ENCODE assay signal across 16 cellular contexts in the genomic region with DNA sequence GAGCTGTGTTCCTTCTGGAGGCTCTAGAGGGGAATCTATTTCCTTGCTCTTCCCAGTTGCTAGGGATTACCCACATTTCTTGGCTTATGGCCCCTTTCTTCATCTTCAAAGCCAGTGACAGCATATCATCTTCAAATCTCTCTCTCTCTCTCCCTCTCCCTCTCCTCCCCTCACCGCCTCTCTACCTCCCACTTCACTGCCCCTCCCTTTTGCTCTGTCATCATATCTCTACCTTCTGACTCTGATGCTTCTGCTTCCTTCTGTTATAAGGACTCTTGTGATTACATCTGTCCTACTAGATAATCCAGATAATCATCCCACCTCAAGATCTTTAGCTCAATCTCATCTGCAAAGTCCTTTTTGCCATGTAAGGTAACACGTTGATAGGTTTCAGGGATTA.
A peak's percentile ranks its signal among the peaks of the same experiment; 100 is the strongest.
DNase-seq lines count a peak whose midpoint lies in the region; ATAC-seq lines count a peak whose summit lies in the region.
"Had no signal": no experiment of that assay in that cellular context is flagged by ENCODE, and none has a peak within 500 bp of the region (broad histone marks: within the 10 kb centered on the region; RNA-seq: fewer than 3 reads in every experiment).

No MANE protein-coding gene starts in this region.

- no peaks in the 10 kb centered on the region for H3K9me3 ChIP-seq in CD8-positive, alpha-beta memory T cell (ENCODE audit: low read length)
- H3K9me3 ChIP-seq in SJCRH30 (replicated peaks): no peaks in the 10 kb centered on the region
- H3K9me3 ChIP-seq: neutrophil, thyroid gland had no signal

- H3K4me3 Mint-ChIP-seq in CD8-positive, alpha-beta memory T cell: peak overlapping the region; percentile 27 to 83 (median 59)
- peak overlapping the region; percentile 58 for H3K4me3 Mint-ChIP-seq in activated T-helper 2 cell treated with anti-CD3 and anti-CD28 coated beads, Interferon-gamma antibody, Interleukin-2, Interleukin-4, amounts not matched to agents 10 μg/mL and 5 μg/mL and 100 μg/mL, durations not matched to agents 14 hours and 24 hours and 36 hours (ENCODE audit: low read depth)
- H3K4me3 Mint-ChIP-seq: CD14-positive monocyte, IgD-negative memory B cell had no signal

- CTCF ChIA-PET in CD8-positive, alpha-beta memory T cell (lab: Charles Lee): no interaction called here

- no peak for DNase-seq in CD8-positive, alpha-beta memory T cell
- no peak for DNase-seq in activated T-helper 2 cell treated with anti-CD3 and anti-CD28 coated beads, Interferon-gamma antibody, Interleukin-2, Interleukin-4, amounts not matched to agents 10 μg/mL and 5 μg/mL and 100 μg/mL, durations not matched to agents 14 hours and 24 hours and 36 hours (ENCODE audit: low spot score)
- DNase-seq in anterior cingulate cortex (lab: John Stamatoyannopoulos, UW): no peak
- DNase-seq in SJCRH30: no peak
- DNase-seq: NCI-H1436, thyroid gland had no signal

- intact Hi-C loops in activated T-helper 2 cell treated with anti-CD3 and anti-CD28 coated beads, Interferon-gamma antibody, Interleukin-2, Interleukin-4, amounts not matched to agents 10 μg/mL and 5 μg/mL and 100 μg/mL, durations not matched to agents 14 hours and 24 hours and 36 hours (cut with micrococcal nuclease): loop anchor here (1.0 to 2.0 kb wide), 2 partner anchors 108 to 277 kb away; no protein-coding TSS in a partner anchor

- peaks cover 25% of the 10 kb centered on the region for H3K4me1 ChIP-seq in CD8-positive, alpha-beta memory T cell (ENCODE audit: insufficient read depth, low read length)
- no peaks in the 10 kb centered on the region for H3K4me1 ChIP-seq in SJCRH30
- H3K4me1 ChIP-seq: thyroid gland had no signal

- H3K36me3 ChIP-seq in CD8-positive, alpha-beta memory T cell (ENCODE audit: insufficient read depth, low read length): no peaks in the 10 kb centered on the region
- H3K36me3 ChIP-seq in SJCRH30: no peaks in the 10 kb centered on the region
- H3K36me3 ChIP-seq: neutrophil, thyroid gland had no signal

- no peaks in the 10 kb centered on the region for H3K9me3 Mint-ChIP-seq in CD8-positive, alpha-beta memory T cell
- no peaks in the 10 kb centered on the region for H3K9me3 Mint-ChIP-seq in activated T-helper 2 cell treated with anti-CD3 and anti-CD28 coated beads, Interferon-gamma antibody, Interleukin-2, Interleukin-4, amounts not matched to agents 10 μg/mL and 5 μg/mL and 100 μg/mL, durations not matched to agents 14 hours and 24 hours and 36 hours

- ATAC-seq in GM19025 (IDR thresholded peaks at IDR 0.05; ENCODE audit: low read depth, unreplicated experiment) (peak; percentile 27), HG02970 (IDR thresholded peaks at IDR 0.05; ENCODE audit: low FRiP score, unreplicated experiment) (peak; percentile 14), HG03280 (IDR thresholded peaks at IDR 0.05; ENCODE audit: unreplicated experiment) (no peak), HG03025 (IDR thresholded peaks at IDR 0.05; ENCODE audit: low FRiP score, unreplicated experiment) (no peak)

- H3K27me3 ChIP-seq in CD8-positive, alpha-beta memory T cell (ENCODE audit: insufficient read depth, low read length, poor library complexity, severe bottlenecking): no peaks in the 10 kb centered on the region
- no peaks in the 10 kb centered on the region for H3K27me3 ChIP-seq in SJCRH30
- H3K27me3 ChIP-seq: neutrophil, thyroid gland had no signal

- H3K27me3 Mint-ChIP-seq in CD8-positive, alpha-beta memory T cell: peaks cover 0 to 2% of the 10 kb centered on the region in 2 donors
- no peaks in the 10 kb centered on the region for H3K27me3 Mint-ChIP-seq in activated T-helper 2 cell treated with anti-CD3 and anti-CD28 coated beads, Interferon-gamma antibody, Interleukin-2, Interleukin-4, amounts not matched to agents 10 μg/mL and 5 μg/mL and 100 μg/mL, durations not matched to agents 14 hours and 24 hours and 36 hours (ENCODE audit: low read depth)

- H3K36me3 Mint-ChIP-seq in CD8-positive, alpha-beta memory T cell: no peaks in the 10 kb centered on the region
- H3K36me3 Mint-ChIP-seq in activated T-helper 2 cell treated with anti-CD3 and anti-CD28 coated beads, Interferon-gamma antibody, Interleukin-2, Interleukin-4, amounts not matched to agents 10 μg/mL and 5 μg/mL and 100 μg/mL, durations not matched to agents 14 hours and 24 hours and 36 hours (ENCODE audit: low read depth): no peaks in the 10 kb centered on the region
- H3K36me3 Mint-ChIP-seq: CD14-positive monocyte had no signal

- peak overlapping the region; percentile 53 for H3K4me3 ChIP-seq in CD8-positive, alpha-beta memory T cell (ENCODE audit: low read length)
- no peak overlapping the region for H3K4me3 ChIP-seq in SJCRH30
- H3K4me3 ChIP-seq: lung, skin epidermis, thyroid gland had no signal

- H3K4me1 Mint-ChIP-seq in CD8-positive, alpha-beta memory T cell: peaks cover 26 to 58% (median 46%) of the 10 kb centered on the region in 3 donors
- H3K4me1 Mint-ChIP-seq in activated T-helper 2 cell treated with anti-CD3 and anti-CD28 coated beads, Interferon-gamma antibody, Interleukin-2, Interleukin-4, amounts not matched to agents 10 μg/mL and 5 μg/mL and 100 μg/mL, durations not matched to agents 14 hours and 24 hours and 36 hours (ENCODE audit: low read depth): peaks cover 32% of the 10 kb centered on the region
- H3K4me1 Mint-ChIP-seq: CD14-positive monocyte had no signal

- H3K27ac ChIP-seq in CD8-positive, alpha-beta memory T cell (ENCODE audit: low read depth, low read length): no peak overlapping the region
- H3K27ac ChIP-seq in SJCRH30: no peak overlapping the region
- H3K27ac ChIP-seq: epithelial cell of prostate, neutrophil, thyroid gland had no signal

- peak overlapping the region; percentile 2 to 93 (median 50) for H3K27ac Mint-ChIP-seq in CD8-positive, alpha-beta memory T cell
- H3K27ac Mint-ChIP-seq in activated T-helper 2 cell treated with anti-CD3 and anti-CD28 coated beads, Interferon-gamma antibody, Interleukin-2, Interleukin-4, amounts not matched to agents 10 μg/mL and 5 μg/mL and 100 μg/mL, durations not matched to agents 14 hours and 24 hours and 36 hours: peak overlapping the region; percentile 73
- H3K27ac Mint-ChIP-seq: CD14-positive monocyte, IgD-negative memory B cell had no signal

- POLR2A ChIA-PET in CD8-positive, alpha-beta memory T cell (lab: Charles Lee): no interaction called here

Comparison
In these comparisons a context has a peak if more than half of its experiments do, and no peak if none do; other contexts are left out.
1. ATAC-seq: peak in GM19025 (single experiment) and HG02970 (single experiment); none in HG03280 (single experiment) and HG03025 (single experiment).